15 cellular contexts compared by ENCODE assay signal in genomic region chr10:74238031-74238431, GRCh38.
A peak's percentile ranks its signal among the peaks of the same experiment; 100 is the strongest.
DNase-seq lines count a peak whose midpoint lies in the region; ATAC-seq, FAIRE-seq and TF ChIP-seq lines count a peak whose summit lies in the region.
"Had no signal": no experiment of that assay in that cellular context is flagged by ENCODE, and none has a peak within 500 bp of the region (broad histone marks: within the 10 kb centered on the region; RNA-seq: fewer than 3 reads in every experiment).

No MANE protein-coding gene starts in this region.

- FAIRE-seq in K562 (lab: Jason Lieb, UNC): no peak

- H3K9ac ChIP-seq in Karpas-422 (ENCODE audit: low read length) (no peak overlapping the region), K562 (ENCODE audit: insufficient read depth in 1 of 2, low read depth in 2 of 2, low read length in 2 of 2) (no peak overlapping the region), smooth muscle cell (ENCODE audit: low read depth) (no peak overlapping the region)
- H3K9ac ChIP-seq: BLaER1 had no signal

- H3K9me2 ChIP-seq in Karpas-422 (replicated peaks; ENCODE audit: insufficient read depth, low read length) (no peaks in the 10 kb centered on the region), hepatocyte (replicated peaks; ENCODE audit: insufficient read depth) (no peaks in the 10 kb centered on the region)

- H3K4me2 ChIP-seq in Karpas-422 (ENCODE audit: low read depth, low read length, poor library complexity, severe bottlenecking) (peak overlapping the region; percentile 11), K562 (ENCODE audit: insufficient read depth, low read length) (peak overlapping the region; percentile 23; the same call in 1 of the 2 replicates), hepatocyte (peak overlapping the region; percentile 4), smooth muscle cell (peak overlapping the region; percentile 43)
- H3K4me2 ChIP-seq: BLaER1 had no signal

- H3K27me3 ChIP-seq in Karpas-422 (ENCODE audit: low read length) (no peaks in the 10 kb centered on the region), K562 (ENCODE audit: control insufficient read depth in 2 of 2, insufficient read depth in 2 of 2, low read length in 2 of 2) (no peaks in the 10 kb centered on the region), hepatocyte (no peaks in the 10 kb centered on the region), smooth muscle cell (ENCODE audit: low read depth) (no peaks in the 10 kb centered on the region), tibial artery (no peaks in the 10 kb centered on the region)
- H3K27me3 ChIP-seq: BLaER1, transverse colon had no signal

- TF ChIP-seq CTCF in K562 (IDR thresholded peaks at IDR 0.05 in 2 of 3, conservative IDR thresholded peaks at IDR 0.05 in 1 of 3; ENCODE audit: insufficient read depth in 2 of 3, low read depth in 1 of 3, low read length in 3 of 3) (no peak), hepatocyte (IDR thresholded peaks at IDR 0.05; ENCODE audit: poor library complexity) (no peak), smooth muscle cell (IDR thresholded peaks at IDR 0.05; ENCODE audit: borderline replicate concordance, insufficient read depth, poor library complexity, severe bottlenecking) (no peak), tibial artery (IDR thresholded peaks at IDR 0.05) (no peak)

- POLR2A ChIA-PET in K562 (lab: Yijun Ruan, JAX): no interaction called here

- H3K4me3 ChIP-seq in Karpas-422 (ENCODE audit: low read length) (no peak overlapping the region), K562 (no peak overlapping the region), hepatocyte (no peak overlapping the region), smooth muscle cell (no peak overlapping the region), tibial artery (no peak overlapping the region)
- H3K4me3 ChIP-seq: BLaER1, transverse colon had no signal

- H3K79me2 ChIP-seq in Karpas-422 (ENCODE audit: low read length): peaks cover 92% of the 10 kb centered on the region
- H3K79me2 ChIP-seq in K562 (ENCODE audit: control insufficient read depth, insufficient read depth, low read length): peaks cover 26% of the 10 kb centered on the region
- peaks cover 9% of the 10 kb centered on the region for H3K79me2 ChIP-seq in hepatocyte
- no peaks in the 10 kb centered on the region for H3K79me2 ChIP-seq in smooth muscle cell (ENCODE audit: low read depth)

- CTCF ChIA-PET in K562 (lab: Yijun Ruan, JAX; ENCODE audit: low intra/inter-chr PET ratio): interaction anchor here (0.6 kb wide), 1 partner anchor 591 kb away, joined by 3 read pairs; no protein-coding TSS in a partner anchor

- H3K9me3 ChIP-seq in Karpas-422 (ENCODE audit: low read length): no peaks in the 10 kb centered on the region
- H3K9me3 ChIP-seq in K562 (replicated peaks; ENCODE audit: control insufficient read depth, insufficient read depth, low read depth, low read length): no peaks in the 10 kb centered on the region
- no peaks in the 10 kb centered on the region for H3K9me3 ChIP-seq in hepatocyte (ENCODE audit: low read depth)
- no peaks in the 10 kb centered on the region for H3K9me3 ChIP-seq in smooth muscle cell (replicated peaks; ENCODE audit: low read depth)
- no peaks in the 10 kb centered on the region for H3K9me3 ChIP-seq in tibial artery
- H3K9me3 ChIP-seq: BLaER1, transverse colon had no signal

- H3K27ac ChIP-seq in Karpas-422 (ENCODE audit: low read length) (no peak overlapping the region), K562 (ENCODE audit: extremely low read depth, low read depth, low read length) (peak overlapping the region; percentile 37; the same call in 1 of the 3 replicates), hepatocyte (no peak overlapping the region), smooth muscle cell (ENCODE audit: low read depth) (peak overlapping the region; percentile 40), tibial artery (no peak overlapping the region)
- H3K27ac ChIP-seq: BLaER1, transverse colon had no signal

- H3K4me1 ChIP-seq in Karpas-422 (ENCODE audit: low read length) (peaks cover 35% of the 10 kb centered on the region), K562 (replicated peaks in 1 of 2; ENCODE audit: control insufficient read depth in 2 of 2, insufficient read depth in 2 of 2, low read length in 2 of 2) (peaks cover 10 to 27% of the 10 kb centered on the region in 2 experiments), hepatocyte (ENCODE audit: insufficient read depth) (no peaks in the 10 kb centered on the region), smooth muscle cell (ENCODE audit: low read depth) (no peaks in the 10 kb centered on the region), tibial artery (no peaks in the 10 kb centered on the region)
- H3K4me1 ChIP-seq: transverse colon had no signal

- H3K9me1 ChIP-seq in K562 (ENCODE audit: control insufficient read depth, insufficient read depth, low read length): no peaks in the 10 kb centered on the region

- intact Hi-C loops in K562 (cut with micrococcal nuclease) (loop anchor here (5.0 kb wide), 1 partner anchor 351 kb away; no protein-coding TSS in a partner anchor), tibial artery (cut with DNase I; ENCODE audit: low total_unique reads) (loop anchor here (10.0 kb wide), 1 partner anchor 73 kb away; no protein-coding TSS in a partner anchor)

- BruUV-seq in K562 (replicated peaks; lab: Mats Ljungman, UMichigan): no TSS peak

- no peak overlapping the region for H2AFZ ChIP-seq in Karpas-422 (ENCODE audit: low read length)
- peak overlapping the region; percentile 37; the same call in 1 of the 2 replicates for H2AFZ ChIP-seq in K562 (ENCODE audit: low read depth, low read length)
- H2AFZ ChIP-seq in hepatocyte: no peak overlapping the region
- H2AFZ ChIP-seq in smooth muscle cell (ENCODE audit: low read depth): no peak overlapping the region

- TF ChIP-seq EP300 in K562 (IDR thresholded peaks at IDR 0.05; ENCODE audit: low read length): no peak

- H4K20me1 ChIP-seq in Karpas-422 (ENCODE audit: insufficient read depth, low read depth, low read length) (no peaks in the 10 kb centered on the region), K562 (replicated peaks; ENCODE audit: control insufficient read depth, insufficient read depth, low read length) (no peaks in the 10 kb centered on the region), hepatocyte (ENCODE audit: insufficient read depth, poor library complexity, severe bottlenecking) (no peaks in the 10 kb centered on the region), smooth muscle cell (ENCODE audit: low read depth) (peaks cover 9% of the 10 kb centered on the region)
- H4K20me1 ChIP-seq: BLaER1 had no signal

- TF ChIP-seq RAD21 in K562 (CRISPR knock-in tag; conservative IDR thresholded peaks at IDR 0.05 in 1 of 2, IDR thresholded peaks at IDR 0.05 in 1 of 2): no peak

- in situ Hi-C loops in K562 (cut with MboI): loop anchor here (10.0 kb wide), 1 partner anchor 353 kb away; no protein-coding TSS in a partner anchor

- TF ChIP-seq POLR2A in K562 (conservative IDR thresholded peaks at IDR 0.05): no peak

- no peaks in the 10 kb centered on the region for H3F3A ChIP-seq in smooth muscle cell (ENCODE audit: low read depth)

- DNase-seq in Karpas-422: no peak
- DNase-seq in K562 (ENCODE audit: extremely low read depth in 1 of 4, low spot score in 3 of 4): peak in 1 of 4 experiments; percentile 29
- DNase-seq in hepatocyte (ENCODE audit: low spot score): no peak
- no peak for DNase-seq in smooth muscle cell (lab: John Stamatoyannopoulos, UW; ENCODE audit: unreplicated experiment)
- no peak for DNase-seq in NCI-H446 (lab: John Stamatoyannopoulos, UW)
- DNase-seq in HuH-7.5 (ENCODE audit: low spot score): no peak
- DNase-seq in OCI-M2 (lab: John Stamatoyannopoulos, UW; ENCODE audit: unreplicated experiment): no peak
- DNase-seq in tibial artery: no peak
- DNase-seq: activated B cell treated with CpG ODN at 0.5 μM for 24 hours; activated naive CD4-positive, alpha-beta T cell treated with Interleukin-2 at 50 U/mL for 16 hours; DMS79 treated with DMSO at 0.1 percent for 48 hours; NCI-H2171 treated with DMSO at 0.1 percent for 48 hours; SW 1271; transverse colon had no signal

- 18% methylated on average over 6 of the region's 6 CpGs for WGBS in K562 (ENCODE audit: insufficient coverage, low coverage, missing lambda C conversion rate)
- WGBS in hepatocyte (ENCODE audit: low lambda C conversion rate, missing lambda C conversion rate): 74% methylated on average over 6 of the region's 6 CpGs
- 77% methylated on average over 6 of the region's 6 CpGs for WGBS in smooth muscle cell (ENCODE audit: low lambda C conversion rate)

- peak; percentile 9; the same call in 2 of the 3 replicates for ATAC-seq in K562

- H3K36me3 ChIP-seq in Karpas-422 (ENCODE audit: insufficient read depth, low read length) (no peaks in the 10 kb centered on the region), K562 (ENCODE audit: control insufficient read depth, insufficient read depth, low read length) (peaks cover 11% of the 10 kb centered on the region; the same call in 2 of the 3 replicates), hepatocyte (replicated peaks; ENCODE audit: insufficient read depth, low read depth) (no peaks in the 10 kb centered on the region), smooth muscle cell (ENCODE audit: low read depth) (no peaks in the 10 kb centered on the region), tibial artery (peaks cover 0 to 5% (median 3%) of the 10 kb centered on the region in 3 donors)
- H3K36me3 ChIP-seq: transverse colon had no signal

Comparison
In these comparisons a context has a peak if more than half of its experiments do, and no peak if none do; other contexts are left out.
1. H3K27ac ChIP-seq: peak in K562 (single experiment) and smooth muscle cell (single experiment); none in Karpas-422 (single experiment), hepatocyte (single experiment) and tibial artery (0 of 2).
2. Peak in every context shown above with its lines, with median percentiles within 50 percentile points of each other: H3K4me2 ChIP-seq.